ENCODE assay signal across 12 cellular contexts in genomic region chr4:176964116-176964691, GRCh38.
A peak's percentile ranks its signal among the peaks of the same experiment; 100 is the strongest.
DNase-seq lines count a peak whose midpoint lies in the region; ATAC-seq and TF ChIP-seq lines count a peak whose summit lies in the region.
"Had no signal": no experiment of that assay in that cellular context is flagged by ENCODE, and none has a peak within 500 bp of the region (broad histone marks: within the 10 kb centered on the region; RNA-seq: fewer than 3 reads in every experiment).

No MANE protein-coding gene starts in this region.

- CTCF ChIA-PET in Panc1 (lab: Charles Lee), result interaction anchor here (0.6 to 0.8 kb wide), 2 partner anchors 83 to 285 kb away, joined by 3 to 4 read pairs; no protein-coding TSS in a partner anchor

- intact Hi-C loops in Panc1 (cut with micrococcal nuclease; ENCODE audit: unreplicated experiment), result no loop called here
- intact Hi-C loops in tibial artery (cut with DNase I; ENCODE audit: low total_unique reads), result no loop called here
- intact Hi-C loops in Right ventricle myocardium inferior (cut with DNase I), result no loop called here

- no peaks in the 10 kb centered on the region for H4K20me1 ChIP-seq in DOHH2 (ENCODE audit: control insufficient read depth, insufficient read depth, low read depth, low read length)

- no peaks in the 10 kb centered on the region for H3F3A ChIP-seq in DOHH2 (ENCODE audit: control insufficient read depth, insufficient read depth)

- no peaks in the 10 kb centered on the region for H3K9me2 ChIP-seq in DOHH2 (replicated peaks; ENCODE audit: control insufficient read depth, low read length)

- no TSS peak for BruUV-seq in Panc1 (replicated peaks; lab: Mats Ljungman, UMichigan)

- H3K9me3 ChIP-seq in DOHH2 (ENCODE audit: control insufficient read depth, insufficient read depth, low read length) (no peaks in the 10 kb centered on the region), Panc1 (ENCODE audit: control insufficient read depth, insufficient read depth, low read depth, low read length) (no peaks in the 10 kb centered on the region), tibial artery (no peaks in the 10 kb centered on the region)

- H3K27me3 ChIP-seq in DOHH2 (ENCODE audit: control insufficient read depth, low read length) (no peaks in the 10 kb centered on the region), Panc1 (ENCODE audit: control insufficient read depth, insufficient read depth, low read length) (no peaks in the 10 kb centered on the region), tibial artery (no peaks in the 10 kb centered on the region)

- H3K36me3 ChIP-seq in DOHH2 (ENCODE audit: control insufficient read depth, low read length) (no peaks in the 10 kb centered on the region), Panc1 (ENCODE audit: control insufficient read depth, insufficient read depth, low read length) (no peaks in the 10 kb centered on the region), tibial artery (no peaks in the 10 kb centered on the region)

- DNase-seq in Panc1 (ENCODE audit: low read depth, low spot score), result no peak
- DNase-seq in foreskin fibroblast, result no peak
- no peak for DNase-seq in islet precursor cell
- DNase-seq in tibial artery, result no peak
- DNase-seq in ecto neural progenitor cell (ENCODE audit: low spot score), result no peak
- no peak for DNase-seq in Right ventricle myocardium inferior (ENCODE audit: missing footprints)
- DNase-seq: activated naive CD8-positive, alpha-beta T cell treated with anti-CD3 and anti-CD28 coated beads, Interleukin-2, amount 50 U/mL, for 24 hours; NCI-H1105 had no signal

- H3K27ac ChIP-seq in DOHH2 (ENCODE audit: low read depth, low read length) (no peak overlapping the region), Panc1 (ENCODE audit: low read length) (no peak overlapping the region), tibial artery (no peak overlapping the region)

- in situ Hi-C loops in Panc1 (cut with HindIII; ENCODE audit: low pct_unique_long_range_greater_than_20kb, low sequenced_read_pairs), result no loop called here

- no peak overlapping the region for H3K4me2 ChIP-seq in DOHH2 (ENCODE audit: low read length)

- H3K4me3 ChIP-seq in DOHH2 (ENCODE audit: low read length) (no peak overlapping the region), Panc1 (ENCODE audit: low read depth in 2 of 2, low read length in 2 of 2) (no peak overlapping the region), foreskin fibroblast (ENCODE audit: low read depth in 1 of 2, low read length in 2 of 2) (no peak overlapping the region), tibial artery (no peak overlapping the region)

- H3K4me1 ChIP-seq in DOHH2 (ENCODE audit: control insufficient read depth, low read length) (no peaks in the 10 kb centered on the region), Panc1 (ENCODE audit: control insufficient read depth, insufficient read depth, low read length) (no peaks in the 10 kb centered on the region), tibial artery (no peaks in the 10 kb centered on the region)

- ATAC-seq in HG02884 (IDR thresholded peaks at IDR 0.05; ENCODE audit: unreplicated experiment), result peak; percentile 48
- ATAC-seq in Panc1, result no peak
- ATAC-seq in Right ventricle myocardium inferior, result no peak
- ATAC-seq: activated CD4-positive, CD25-positive, alpha-beta regulatory T cell treated with anti-CD3 and anti-CD28 coated beads, Interleukin-2, amount 50 U/mL, for 24 hours; activated naive CD8-positive, alpha-beta T cell treated with anti-CD3 and anti-CD28 coated beads, Interleukin-2, amount 50 U/mL, for 24 hours; stimulated activated memory B cell treated with anti-CD40 and anti-IgM and Interleukin-4, amounts not matched to agents 10 μg/mL and 1 μg/mL and 100 μg/mL, for 72 hours had no signal

- TF ChIP-seq CTCF in DOHH2 (IDR thresholded peaks at IDR 0.05; ENCODE audit: low read depth, low read length, poor library complexity, severe bottlenecking) (peak; percentile 59), Panc1 (IDR thresholded peaks at IDR 0.05) (peak; percentile 66), foreskin fibroblast (IDR thresholded peaks at IDR 0.05; ENCODE audit: low read depth, low read length) (peak; percentile 14), tibial artery (IDR thresholded peaks at IDR 0.05) (no peak)

- POLR2A ChIA-PET in Panc1 (lab: Charles Lee), result interaction anchor here (0.7 kb wide), 1 partner anchor 395 kb away, joined by 5 read pairs; no protein-coding TSS in a partner anchor

- no peaks in the 10 kb centered on the region for H3K79me2 ChIP-seq in DOHH2 (ENCODE audit: control insufficient read depth, low read length)

Comparison
In these comparisons a context has a peak if more than half of its experiments do, and no peak if none do; other contexts are left out.
1. CTCF ChIP-seq: peak in DOHH2 (single experiment), Panc1 (single experiment) and foreskin fibroblast (single experiment); none in tibial artery (0 of 2).